Comparison of ENCODE assay signal across 2 cellular contexts in the genomic region with DNA sequence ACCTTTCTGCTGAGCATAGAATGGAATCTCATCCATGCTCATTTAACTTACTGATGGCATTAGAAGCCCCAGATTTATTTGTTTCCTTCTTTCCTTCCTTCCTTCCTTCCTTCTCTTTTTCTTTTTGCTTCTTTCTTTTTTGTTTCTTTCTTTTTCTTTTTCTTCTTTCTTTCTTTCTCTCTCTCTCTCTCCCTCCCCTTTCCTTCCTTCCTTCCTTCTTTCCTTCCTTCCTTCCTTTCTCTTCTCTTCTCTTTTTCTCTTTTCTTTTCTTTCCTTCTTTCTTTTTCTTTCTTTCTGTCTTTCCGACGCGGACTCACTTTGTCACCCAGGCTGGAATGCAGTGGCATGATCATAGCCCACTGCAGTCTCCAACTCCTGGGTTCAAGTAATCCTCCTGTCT.
A peak's percentile ranks its signal among the peaks of the same experiment; 100 is the strongest.
TF ChIP-seq lines count a peak whose summit lies in the region.

No MANE protein-coding gene starts in this region.

TF ChIP-seq in HEK293, 187 proteins besides CTCF, POLR2A, EP300 and RAD21:
- TF ChIP-seq ZSCAN4 (tag by site-specific recombination; IDR thresholded peaks at IDR 0.05) (no peak), ZNF549 (tag by site-specific recombination; IDR thresholded peaks at IDR 0.05) (no peak), ZNF366 (tag by site-specific recombination; conservative IDR thresholded peaks at IDR 0.05) (peak; percentile 85)

TF ChIP-seq in K562, 482 proteins besides CTCF, POLR2A, EP300 and RAD21 (continued from another document):
- TF ChIP-seq, protein P1, sequence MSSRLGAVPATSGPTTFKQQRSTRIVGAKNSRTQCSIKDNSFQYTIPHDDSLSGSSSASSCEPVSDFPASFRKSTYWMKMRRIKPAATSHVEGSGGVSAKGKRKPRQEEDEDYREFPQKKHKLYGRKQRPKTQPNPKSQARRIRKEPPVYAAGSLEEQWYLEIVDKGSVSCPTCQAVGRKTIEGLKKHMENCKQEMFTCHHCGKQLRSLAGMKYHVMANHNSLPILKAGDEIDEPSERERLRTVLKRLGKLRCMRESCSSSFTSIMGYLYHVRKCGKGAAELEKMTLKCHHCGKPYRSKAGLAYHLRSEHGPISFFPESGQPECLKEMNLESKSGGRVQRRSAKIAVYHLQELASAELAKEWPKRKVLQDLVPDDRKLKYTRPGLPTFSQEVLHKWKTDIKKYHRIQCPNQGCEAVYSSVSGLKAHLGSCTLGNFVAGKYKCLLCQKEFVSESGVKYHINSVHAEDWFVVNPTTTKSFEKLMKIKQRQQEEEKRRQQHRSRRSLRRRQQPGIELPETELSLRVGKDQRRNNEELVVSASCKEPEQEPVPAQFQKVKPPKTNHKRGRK (tag; IDR thresholded peaks at IDR 0.05) = peak; percentile 73
